ENCODE assay signal across 35 cellular contexts in the genomic region with DNA sequence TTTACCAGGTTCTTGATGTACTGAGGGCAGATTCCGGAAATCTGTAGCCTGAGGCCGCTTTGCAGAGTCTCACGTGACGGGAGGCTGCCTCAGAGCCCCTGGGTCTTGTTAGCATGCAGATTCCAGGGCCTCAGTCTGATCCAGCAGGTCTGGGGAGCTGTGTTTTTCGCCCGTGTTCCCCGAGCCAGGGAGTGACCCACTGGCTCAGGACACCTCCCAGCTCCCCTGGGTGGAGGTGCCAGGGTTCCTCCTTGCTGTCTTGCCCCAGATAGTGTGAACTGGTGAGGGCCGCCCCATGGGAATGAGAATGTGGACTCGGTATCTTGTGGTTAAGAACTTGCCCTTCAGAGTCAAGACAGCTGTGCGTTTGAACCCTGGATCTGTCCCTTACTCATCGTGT.
A peak's percentile ranks its signal among the peaks of the same experiment; 100 is the strongest.
DNase-seq lines count a peak whose midpoint lies in the region; TF ChIP-seq lines count a peak whose summit lies in the region.
"Had no signal": no experiment of that assay in that cellular context is flagged by ENCODE, and none has a peak within 500 bp of the region (broad histone marks: within the 10 kb centered on the region; RNA-seq: fewer than 3 reads in every experiment).

No MANE protein-coding gene starts in this region.

- no peak overlapping the region; the same call in 1 of the 2 replicates for H3K27ac ChIP-seq in BLaER1
- H3K27ac ChIP-seq in endodermal cell (ENCODE audit: low read depth, low read length): no peak overlapping the region
- H3K27ac ChIP-seq: ascending aorta, coronary artery, HL-60, KMS-11, parathyroid adenoma, WERI-Rb-1 had no signal

- no peak overlapping the region for H3K9ac ChIP-seq in BLaER1
- H3K9ac ChIP-seq in NT2/D1 (ENCODE audit: insufficient read length, low read depth): peak overlapping the region; percentile 32
- H3K9ac ChIP-seq in endodermal cell (ENCODE audit: extremely low read depth, low read length, poor library complexity, severe bottlenecking): no peak overlapping the region
- H3K9ac ChIP-seq: KMS-11, parathyroid adenoma had no signal

- H3K36me3 ChIP-seq in BLaER1 (peaks cover 87% of the 10 kb centered on the region), NT2/D1 (ENCODE audit: insufficient read depth, insufficient read length, low read length) (peaks cover 20% of the 10 kb centered on the region), endodermal cell (ENCODE audit: control insufficient read depth, insufficient read depth, low read length) (no peaks in the 10 kb centered on the region)
- H3K36me3 ChIP-seq: ascending aorta, right atrium auricular region had no signal

- H3K4me1 ChIP-seq in BLaER1 (peaks cover 28% of the 10 kb centered on the region), NT2/D1 (ENCODE audit: insufficient read depth, insufficient read length) (peaks cover 15% of the 10 kb centered on the region), endodermal cell (ENCODE audit: control insufficient read depth, insufficient read depth, low read length) (no peaks in the 10 kb centered on the region)
- H3K4me1 ChIP-seq: ascending aorta had no signal

- H3K9me3 ChIP-seq in BLaER1: no peaks in the 10 kb centered on the region
- H3K9me3 ChIP-seq in NT2/D1 (ENCODE audit: insufficient read depth, low read length): no peaks in the 10 kb centered on the region
- no peaks in the 10 kb centered on the region for H3K9me3 ChIP-seq in endodermal cell (ENCODE audit: control insufficient read depth, low read length)
- H3K9me3 ChIP-seq: ascending aorta, MG63, right atrium auricular region had no signal

- no peaks in the 10 kb centered on the region for H3K27me3 ChIP-seq in BLaER1
- no peaks in the 10 kb centered on the region for H3K27me3 ChIP-seq in NT2/D1 (ENCODE audit: insufficient read depth, insufficient read length)
- no peaks in the 10 kb centered on the region for H3K27me3 ChIP-seq in endodermal cell (ENCODE audit: control insufficient read depth, insufficient read depth, low read length, poor library complexity, severe bottlenecking)
- H3K27me3 ChIP-seq: ascending aorta, MG63, right atrium auricular region had no signal

- peak overlapping the region; percentile 43 for H3K4me2 ChIP-seq in BLaER1
- H3K4me2 ChIP-seq: KMS-11 had no signal

- H4K20me1 ChIP-seq in BLaER1: peaks cover 61% of the 10 kb centered on the region

- H3K4me3 Mint-ChIP-seq in endodermal cell: no peak overlapping the region
- H3K4me3 Mint-ChIP-seq in osteocyte (ENCODE audit: unreplicated experiment): no peak overlapping the region
- H3K4me3 Mint-ChIP-seq: activated CD4-positive, alpha-beta T cell treated with anti-CD3 and anti-CD28 coated beads, Interleukin-2, amount 10 ng/mL, durations not matched to agents 24 days and 14 days; activated naive CD8-positive, alpha-beta T cell treated with anti-CD3 and anti-CD28 coated beads, Interleukin-2, amount 10 ng/mL, durations not matched to agents 7 days and 5 days; CD4-positive, alpha-beta memory T cell; natural killer cell treated with Interleukin-12 subunit alpha and Interleukin-12 subunit beta and Interleukin-15 and Interleukin-18, amount 100 ng/mL, for 72 hours had no signal

- H3K27ac Mint-ChIP-seq in endodermal cell (no peak overlapping the region), osteocyte (ENCODE audit: unreplicated experiment) (no peak overlapping the region)
- H3K27ac Mint-ChIP-seq: activated CD4-positive, alpha-beta T cell treated with anti-CD3 and anti-CD28 coated beads, Interleukin-2, amount 10 ng/mL, durations not matched to agents 24 days and 14 days; activated naive CD8-positive, alpha-beta T cell treated with anti-CD3 and anti-CD28 coated beads, Interleukin-2, amount 10 ng/mL, durations not matched to agents 7 days and 5 days; CD4-positive, alpha-beta memory T cell had no signal

- H3K4me3 ChIP-seq in BLaER1: no peak overlapping the region
- H3K4me3 ChIP-seq in NT2/D1 (ENCODE audit: insufficient read length, low read depth): no peak overlapping the region
- H3K4me3 ChIP-seq in endodermal cell (ENCODE audit: low read length): no peak overlapping the region
- H3K4me3 ChIP-seq: ascending aorta, coronary artery, MG63, right atrium auricular region had no signal

- H3K27me3 Mint-ChIP-seq in endodermal cell (ENCODE audit: insufficient read depth): no peaks in the 10 kb centered on the region
- no peaks in the 10 kb centered on the region for H3K27me3 Mint-ChIP-seq in osteocyte (ENCODE audit: unreplicated experiment)
- H3K27me3 Mint-ChIP-seq: activated CD4-positive, alpha-beta T cell treated with anti-CD3 and anti-CD28 coated beads, Interleukin-2, amount 10 ng/mL, durations not matched to agents 24 days and 14 days; CD4-positive, alpha-beta memory T cell; natural killer cell treated with Interleukin-12 subunit alpha and Interleukin-12 subunit beta and Interleukin-15 and Interleukin-18, amount 100 ng/mL, for 72 hours had no signal

- no peaks in the 10 kb centered on the region for H3K4me1 Mint-ChIP-seq in endodermal cell
- H3K4me1 Mint-ChIP-seq in osteocyte (ENCODE audit: unreplicated experiment): peaks cover 39% of the 10 kb centered on the region
- H3K4me1 Mint-ChIP-seq: activated CD4-positive, alpha-beta T cell treated with anti-CD3 and anti-CD28 coated beads, Interleukin-2, amount 10 ng/mL, durations not matched to agents 24 days and 14 days; activated naive CD8-positive, alpha-beta T cell treated with anti-CD3 and anti-CD28 coated beads, Interleukin-2, amount 10 ng/mL, durations not matched to agents 7 days and 5 days had no signal

- H3K36me3 Mint-ChIP-seq in endodermal cell (ENCODE audit: low read depth) (peaks cover 26% of the 10 kb centered on the region), osteocyte (ENCODE audit: unreplicated experiment) (peaks cover 7% of the 10 kb centered on the region)
- H3K36me3 Mint-ChIP-seq: activated naive CD8-positive, alpha-beta T cell treated with anti-CD3 and anti-CD28 coated beads, Interleukin-2, amount 10 ng/mL, durations not matched to agents 7 days and 5 days had no signal

- no peak for TF ChIP-seq CTCF in endodermal cell (conservative IDR thresholded peaks at IDR 0.05)
- TF ChIP-seq CTCF in osteocyte (IDR thresholded peaks at IDR 0.05): no peak
- TF ChIP-seq CTCF in GM10266 (IDR thresholded peaks at IDR 0.05; ENCODE audit: control insufficient read depth, insufficient read depth, low read depth, missing control alignments): no peak

- H3K9me3 Mint-ChIP-seq in endodermal cell (no peaks in the 10 kb centered on the region), osteocyte (ENCODE audit: unreplicated experiment) (no peaks in the 10 kb centered on the region)
- H3K9me3 Mint-ChIP-seq: activated CD4-positive, alpha-beta T cell treated with anti-CD3 and anti-CD28 coated beads, Interleukin-2, amount 10 ng/mL, durations not matched to agents 24 days and 14 days; activated naive CD8-positive, alpha-beta T cell treated with anti-CD3 and anti-CD28 coated beads, Interleukin-2, amount 10 ng/mL, durations not matched to agents 7 days and 5 days; CD4-positive, alpha-beta memory T cell; natural killer cell treated with Interleukin-12 subunit alpha and Interleukin-12 subunit beta and Interleukin-15 and Interleukin-18, amount 100 ng/mL, for 72 hours had no signal

- 92 to 95% methylated on average over 11 of the region's 11 CpGs for WGBS in endodermal cell (ENCODE audit: insufficient coverage in 1 of 2, insufficient read length in 1 of 2), 2 experiments

- no peak for DNase-seq in NT2/D1 (ENCODE audit: low read depth, low spot score)
- DNase-seq in endodermal cell: peak; percentile 46
- peak; percentile 76 for DNase-seq in osteocyte (ENCODE audit: extremely low spot score, unreplicated experiment)
- DNase-seq in activated effector memory CD4-positive, alpha-beta T cell treated with anti-CD3 and anti-CD28 coated beads, Interleukin-2, amount 50 U/mL, for 16 hours: no peak
- DNase-seq in GM10266 (ENCODE audit: extremely low spot score): no peak
- DNase-seq in NCI-H526 treated with DMSO at 0.1 percent for 48 hours (lab: John Stamatoyannopoulos, UW): no peak
- no peak for DNase-seq in SKM-1 (lab: John Stamatoyannopoulos, UW; ENCODE audit: unreplicated experiment)
- DNase-seq: activated CD4-positive, alpha-beta T cell treated with anti-CD3 and anti-CD28 coated beads, Interleukin-2, amount 10 ng/mL, durations not matched to agents 24 days and 14 days; activated CD8-positive, alpha-beta memory T cell treated with anti-CD3 and anti-CD28 coated beads for 24 hours; activated gamma-delta T cell; activated naive CD8-positive, alpha-beta T cell treated with anti-CD3 and anti-CD28 coated beads, Interleukin-2, amount 10 ng/mL, durations not matched to agents 7 days and 5 days; activated T-cell treated with anti-CD3 and anti-CD28 coated beads, Interleukin-2, amount 50 U/mL, for 1 hour; AML-193; CD4-positive, alpha-beta memory T cell; effector memory CD4-positive, alpha-beta T cell; foreskin fibroblast; head of caudate nucleus; MG63; NCI-H1105; NCI-H187 treated with DMSO at 0.1 percent for 48 hours; NCI-H2171; NCI-H510A treated with DMSO at 0.1 percent for 48 hours; SIG-M5; stimulated activated CD4-positive, alpha-beta T cell treated with anti-CD3 and anti-CD28 coated beads, Interleukin-1b, Interleukin-23, amount 100 ng/mL, for 48 hours; stimulated activated naive CD8-positive, alpha-beta T cell treated with anti-CD3 and anti-CD28 coated beads, Interleukin-15, Interleukin-2, amounts not matched to agents 100 U/mL and 50 U/mL, for 24 hours; T1000; WERI-Rb-1 had no signal

Comparison
In these comparisons a context has a peak if more than half of its experiments do, and no peak if none do; other contexts are left out.
1. DNase-seq: peak in endodermal cell (single experiment) and osteocyte (single experiment); none in NT2/D1 (single experiment), activated effector memory CD4-positive, alpha-beta T cell treated with anti-CD3 and anti-CD28 coated beads, Interleukin-2, amount 50 U/mL, for 16 hours (single experiment), GM10266 (single experiment), NCI-H526 treated with DMSO at 0.1 percent for 48 hours (single experiment) and SKM-1 (single experiment).